ENCODE assay signal across 20 cellular contexts in genomic region chr5:58258984-58259684, GRCh38.
A peak's percentile ranks its signal among the peaks of the same experiment; 100 is the strongest.
DNase-seq lines count a peak whose midpoint lies in the region; ATAC-seq and TF ChIP-seq lines count a peak whose summit lies in the region.
"Had no signal": no experiment of that assay in that cellular context is flagged by ENCODE, and none has a peak within 500 bp of the region (broad histone marks: within the 10 kb centered on the region; RNA-seq: fewer than 3 reads in every experiment).

No MANE protein-coding gene starts in this region.

- BruUV-seq in PC-9 (replicated peaks; lab: Mats Ljungman, UMichigan) = TSS peak; percentile 83

- intact Hi-C loops in PC-9 (cut with micrococcal nuclease; ENCODE audit: unreplicated experiment) = loop anchor here (1.0 to 10.0 kb wide), 11 partner anchors 20 to 961 kb away; partner anchors contain the start of gene PLK2
- intact Hi-C loops in psoas muscle (cut with DNase I) = loop anchor here in 1 of 2 donors (10.0 kb wide), 1 partner anchor 196 kb away; no protein-coding TSS in a partner anchor

- H3K27me3 ChIP-seq in PC-9 (ENCODE audit: insufficient read depth, low read depth) (no peaks in the 10 kb centered on the region), fibroblast of lung (ENCODE audit: control insufficient read depth, insufficient read depth, low read length) (no peaks in the 10 kb centered on the region), psoas muscle (ENCODE audit: insufficient read depth in 3 of 3, low read length in 2 of 3) (no peaks in the 10 kb centered on the region)
- H3K27me3 ChIP-seq: esophagus squamous epithelium, right atrium auricular region, testis had no signal

- H3K4me1 ChIP-seq in PC-9 (replicated peaks; ENCODE audit: insufficient read depth) (peaks cover 42% of the 10 kb centered on the region), fibroblast of lung (ENCODE audit: control insufficient read depth, extremely low read depth, insufficient read depth, low read length) (peaks cover 2% of the 10 kb centered on the region), psoas muscle (peaks cover 5% of the 10 kb centered on the region)
- H3K4me1 ChIP-seq: testis had no signal

- TF ChIP-seq CTCF in PC-9 (conservative IDR thresholded peaks at IDR 0.05) (peak; percentile 25; the same call in 1 of the 2 replicates), fibroblast of lung (conservative IDR thresholded peaks at IDR 0.05 in 1 of 2, IDR thresholded peaks at IDR 0.05 in 1 of 2; ENCODE audit: low read depth in 1 of 2, low read length in 2 of 2) (no peak), psoas muscle (IDR thresholded peaks at IDR 0.05) (no peak)

- H3K9me2 ChIP-seq in PC-9 (ENCODE audit: insufficient read depth) = no peaks in the 10 kb centered on the region

- CTCF ChIA-PET in PC-9 (lab: Charles Lee) = interaction anchor here (0.6 to 1.8 kb wide), 6 partner anchors 12 to 760 kb away, joined by 3 to 7 read pairs (median 3); no protein-coding TSS in a partner anchor

- H3K4me3 ChIP-seq in PC-9 (peak overlapping the region; percentile 44), fibroblast of lung (replicated peaks in 1 of 4; ENCODE audit: control extremely low read depth in 1 of 4, insufficient read depth in 1 of 4, low read depth in 3 of 4, low read length in 4 of 4) (no peak overlapping the region), psoas muscle (no peak overlapping the region)
- H3K4me3 ChIP-seq: right atrium auricular region, testis had no signal

- H3K27ac ChIP-seq in PC-9 = peak overlapping the region; percentile 98
- no peak overlapping the region for H3K27ac ChIP-seq in fibroblast of lung (ENCODE audit: insufficient read depth, low read length)
- H3K27ac ChIP-seq in psoas muscle = peak overlapping the region; percentile 5
- H3K27ac ChIP-seq: right atrium auricular region, testis had no signal

- H3K36me3 ChIP-seq in PC-9 (ENCODE audit: low read depth) (0 out of 2 replicates have a peak, but pooled peaks cover 4% of the 10 kb centered on the region), fibroblast of lung (ENCODE audit: control insufficient read depth, insufficient read depth, low read length) (no peaks in the 10 kb centered on the region), psoas muscle (ENCODE audit: insufficient read depth in 1 of 2, low read depth in 1 of 2) (no peaks in the 10 kb centered on the region)
- H3K36me3 ChIP-seq: esophagus squamous epithelium, right atrium auricular region had no signal

- peak overlapping the region; percentile 77 for H3K4me2 ChIP-seq in PC-9
- peak overlapping the region; percentile 68 for H3K4me2 ChIP-seq in fibroblast of lung (ENCODE audit: extremely low read depth, insufficient read depth, low read length)

- no peaks in the 10 kb centered on the region for H4K20me1 ChIP-seq in PC-9 (ENCODE audit: insufficient read depth)
- no peaks in the 10 kb centered on the region for H4K20me1 ChIP-seq in fibroblast of lung (ENCODE audit: control insufficient read depth, extremely low read depth, insufficient read depth, low read length)

- H3K9ac ChIP-seq in fibroblast of lung (ENCODE audit: insufficient read depth, low read length) = no peak overlapping the region

- DNase-seq in Daoy (ENCODE audit: low read depth) (peak; percentile 46), PC-9 (peak in 1 of 2 experiments; percentile 26), fibroblast of lung (ENCODE audit: low read depth in 2 of 2) (no peak), psoas muscle (no peak), NCI-H2227 treated with DMSO at 0.1 percent for 48 hours (lab: John Stamatoyannopoulos, UW) (no peak), NCI-H1417 (lab: John Stamatoyannopoulos, UW) (no peak), NCI-H446 treated with DMSO at 0.1 percent for 48 hours (lab: John Stamatoyannopoulos, UW) (no peak)
- no peak for DNase-seq in activated naive CD4-positive, alpha-beta T cell (lab: John Stamatoyannopoulos, UW)
- DNase-seq: activated naive CD4-positive, alpha-beta T cell treated with Interleukin-2 at 50 U/mL for 16 hours; esophagus squamous epithelium; hippocampal formation; KBM-7; naive thymus-derived CD8-positive, alpha-beta T cell; NCI-H1436; NCI-H524; stimulated activated CD4-positive, alpha-beta T cell treated with anti-CD3 and anti-CD28 coated beads, Interleukin-1b, Interleukin-23, amount 100 ng/mL, for 48 hours; testis had no signal

- no peak for ATAC-seq in psoas muscle
- ATAC-seq: activated CD4-positive, CD25-positive, alpha-beta regulatory T cell treated with anti-CD3 and anti-CD28 coated beads, Interleukin-2, amount 50 U/mL, for 24 hours; left lobe of liver; naive thymus-derived CD8-positive, alpha-beta T cell had no signal

- H2AFZ ChIP-seq in PC-9 (no peak overlapping the region), fibroblast of lung (ENCODE audit: low read length) (no peak overlapping the region)

- peaks cover 23% of the 10 kb centered on the region for H3K9me3 ChIP-seq in PC-9 (ENCODE audit: insufficient read depth, low read depth)
- H3K9me3 ChIP-seq in fibroblast of lung (ENCODE audit: control insufficient read depth, insufficient read depth, low read depth, low read length) = no peaks in the 10 kb centered on the region
- no peaks in the 10 kb centered on the region for H3K9me3 ChIP-seq in psoas muscle
- H3K9me3 ChIP-seq: esophagus squamous epithelium, right atrium auricular region, testis had no signal

- POLR2A ChIA-PET in PC-9 (lab: Charles Lee; ENCODE audit: unreplicated experiment) = interaction anchor here (0.5 to 1.9 kb wide), 21 partner anchors 12 to 764 kb away, joined by 3 to 43 read pairs (median 5); no protein-coding TSS in a partner anchor

- peaks cover 25% of the 10 kb centered on the region for H3F3A ChIP-seq in PC-9 (ENCODE audit: insufficient read depth, low read depth)

- 0 out of 2 replicates have a peak, but pooled peaks cover 8% of the 10 kb centered on the region for H3K79me2 ChIP-seq in PC-9 (ENCODE audit: low read depth)
- H3K79me2 ChIP-seq in fibroblast of lung (ENCODE audit: control insufficient read depth, insufficient read depth, low read length) = no peaks in the 10 kb centered on the region
